Comparison of ENCODE assay signal across 8 cellular contexts in the genomic region with DNA sequence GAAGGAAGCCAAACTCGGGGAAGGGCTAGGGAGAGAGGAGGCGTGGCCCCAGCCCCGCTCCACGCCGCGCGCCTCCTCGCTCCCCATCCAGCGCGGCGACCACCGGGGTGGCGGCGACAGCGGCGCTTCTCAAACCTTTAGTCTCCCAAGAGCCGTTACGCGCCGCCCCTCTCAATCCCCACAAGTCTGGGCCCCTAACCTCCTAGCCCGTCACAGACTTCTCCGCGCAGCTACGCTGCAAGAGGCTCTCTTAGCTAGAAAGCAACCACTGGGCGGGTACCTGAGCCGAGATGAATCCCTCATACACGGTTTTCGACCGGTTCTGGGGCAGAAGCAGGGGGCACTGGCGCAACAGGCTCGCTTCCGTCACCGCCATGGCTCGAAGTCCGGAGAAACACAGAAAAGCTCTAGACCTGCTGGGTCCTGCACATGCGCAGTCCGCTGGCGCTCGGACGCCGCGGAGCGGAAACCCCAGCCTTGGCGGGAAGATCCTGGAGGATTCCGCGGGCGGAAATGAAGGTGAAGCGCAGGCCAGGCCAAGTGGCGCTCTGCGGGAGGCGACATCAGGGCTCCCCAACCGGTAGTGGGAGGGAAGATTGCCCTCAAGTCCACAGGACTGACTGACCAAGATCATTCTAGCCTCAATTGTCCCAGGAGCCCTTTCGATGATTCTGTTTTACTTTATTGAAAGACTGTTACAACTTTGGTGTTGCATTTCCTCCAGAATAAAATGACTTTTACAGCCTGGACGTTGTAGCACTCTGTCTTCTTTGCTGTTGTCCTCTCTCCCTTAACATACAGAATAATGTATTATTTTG. TPM values are rescaled to one million over a fixed set of nuclear protein-coding genes. Genes with fewer than 3 reads are reported as not detected.
DNase-seq lines count a peak whose midpoint lies in the region; ATAC-seq, FAIRE-seq and TF ChIP-seq lines count a peak whose summit lies in the region.

A gene (minus strand): TSS at position 388 of the 818 bp plus-strand sequence. CDS start 12 bp downstream, at position 376.

- intact Hi-C loops in pancreas (cut with DNase I), result no loop called here
- intact Hi-C loops in thyroid gland (cut with DNase I), result no loop called here

- H3K27me3 ChIP-seq in cardiac muscle cell (no peaks in the 10 kb centered on the region), pancreas (peaks cover 0 to under 1% (median 0%) of the 10 kb centered on the region in 4 donors), thyroid gland (no peaks in the 10 kb centered on the region)

- H3K4me3 ChIP-seq in GM12875 (ENCODE audit: low read depth, low read length) (peak within 1 kb of the TSS; percentile 62), cardiac muscle cell (peak within 1 kb of the TSS; percentile 57), pancreas (peak within 1 kb of the TSS; percentile 58 to 88 (median 82)), thyroid gland (replicated peaks in 1 of 3) (peak within 1 kb of the TSS; percentile 70 to 99 (median 74))

- FAIRE-seq in pancreas (lab: Jason Lieb, UNC), result no peak

- H3K4me1 ChIP-seq in cardiac muscle cell (ENCODE audit: low read depth), result peaks cover 5% of the 10 kb centered on the region
- H3K4me1 ChIP-seq in pancreas, result peaks cover 0 to 19% (median 9%) of the 10 kb centered on the region in 3 donors
- peaks cover 5 to 8% of the 10 kb centered on the region in 2 donors for H3K4me1 ChIP-seq in thyroid gland

- H3K36me3 ChIP-seq in cardiac muscle cell (no peaks in the 10 kb centered on the region), pancreas (no peaks in the 10 kb centered on the region), thyroid gland (no peaks in the 10 kb centered on the region)

- TF ChIP-seq CTCF in GM12875 (IDR thresholded peaks at IDR 0.05; ENCODE audit: borderline replicate concordance, insufficient read depth, low read depth, low read length) (no peak), cardiac muscle cell (IDR thresholded peaks at IDR 0.05; ENCODE audit: low read depth, low read length) (no peak), pancreas (IDR thresholded peaks at IDR 0.05) (no peak), thyroid gland (IDR thresholded peaks at IDR 0.05) (no peak)

- H3K9me3 ChIP-seq in cardiac muscle cell (ENCODE audit: low read depth) (no peaks in the 10 kb centered on the region), pancreas (no peaks in the 10 kb centered on the region), thyroid gland (no peaks in the 10 kb centered on the region)

- ATAC-seq in HG02759 (IDR thresholded peaks at IDR 0.05; ENCODE audit: unreplicated experiment) (peak; percentile 84), pancreas (peak; percentile 95 to 99 (median 98))

- DNase-seq in NCI-H128 (lab: John Stamatoyannopoulos, UW; ENCODE audit: unreplicated experiment) (peak; percentile 73), SW 1271 (lab: John Stamatoyannopoulos, UW) (peak; percentile 69 to 88), cardiac muscle cell (ENCODE audit: low read depth in 1 of 2, low spot score in 1 of 2) (peak; percentile 90), pancreas (peak; percentile 87 to 98 (median 92)), thyroid gland (peak; percentile 90 to 92)
- peak; percentile 25 for DNase-seq in activated naive CD8-positive, alpha-beta T cell treated with anti-CD3 and anti-CD28 coated beads, Interleukin-2, amount 50 U/mL, for 16 hours (ENCODE audit: low read depth, low spot score)

- TF ChIP-seq POLR2A in thyroid gland (IDR thresholded peaks at IDR 0.05), result peak in 1 of 2 donors; percentile 65

- WGBS in pancreas, 2 donors, result 1 to 2% methylated on average over 41 to 54 of the region's 54 CpGs
- 2% methylated on average over 37 to 47 of the region's 54 CpGs for WGBS in thyroid gland, 2 donors

- peak within 1 kb of the TSS; percentile 89 for H3K27ac ChIP-seq in cardiac muscle cell
- peak within 1 kb of the TSS; percentile 77 to 93 (median 88) for H3K27ac ChIP-seq in pancreas
- H3K27ac ChIP-seq in thyroid gland, result peak within 1 kb of the TSS; percentile 83 to 90 (median 90)

RNA-seq across cellular contexts. Expression of the gene that starts here (rescaled TPM):
- total RNA-seq in cardiac muscle cell, result 31.7 and 33.3 TPM in 2 replicates
- polyA plus RNA-seq in cardiac muscle cell, result 51.3 and 53.3 TPM in 2 replicates
- total RNA-seq in pancreas, result 10 to 100 TPM in 4 of 6 donors, 1 to 10 TPM in 2; 9.0 to 15.9 (median 11.2) TPM
- 10 to 100 TPM; 20.9 to 25.8 TPM for polyA plus RNA-seq in pancreas
- total RNA-seq in thyroid gland, result 10 to 100 TPM; 25.0 to 47.7 (median 31.4) TPM

Comparison
In these comparisons a context has a peak if more than half of its experiments do, and no peak if none do; other contexts are left out.
1. Peak in every context shown above with its lines: DNase-seq, ATAC-seq, H3K4me3 ChIP-seq and H3K27ac ChIP-seq.
2. DNase-seq: peak in every context shown above with its lines; median percentile 92 in pancreas; 91 in thyroid gland; 90 in cardiac muscle cell; 78 in SW 1271; 73 in NCI-H128; 25 in activated naive CD8-positive, alpha-beta T cell treated with anti-CD3 and anti-CD28 coated beads, Interleukin-2, amount 50 U/mL, for 16 hours.